In genomic region chr9:107481035-107481434, GRCh38 we compare ENCODE assay signal across 1 cellular context.
TF ChIP-seq lines count a peak whose summit lies in the region.

No MANE protein-coding gene starts in this region.

TF ChIP-seq in K562, 482 proteins besides CTCF, POLR2A, EP300 and RAD21 (continued from another document):
- TF ChIP-seq BRF1 (IDR thresholded peaks at IDR 0.05; ENCODE audit: borderline replicate concordance, extremely low read depth, insufficient read length), result no peak
- TF ChIP-seq RBBP5 (IDR thresholded peaks at IDR 0.05; ENCODE audit: borderline replicate concordance, insufficient read depth, low read length, poor library complexity, severe bottlenecking), result no peak
- no peak for TF ChIP-seq PTBP1 (IDR thresholded peaks at IDR 0.05; ENCODE audit: low read depth, low read length)
